ENCODE assay signal across 11 cellular contexts in the genomic region with DNA sequence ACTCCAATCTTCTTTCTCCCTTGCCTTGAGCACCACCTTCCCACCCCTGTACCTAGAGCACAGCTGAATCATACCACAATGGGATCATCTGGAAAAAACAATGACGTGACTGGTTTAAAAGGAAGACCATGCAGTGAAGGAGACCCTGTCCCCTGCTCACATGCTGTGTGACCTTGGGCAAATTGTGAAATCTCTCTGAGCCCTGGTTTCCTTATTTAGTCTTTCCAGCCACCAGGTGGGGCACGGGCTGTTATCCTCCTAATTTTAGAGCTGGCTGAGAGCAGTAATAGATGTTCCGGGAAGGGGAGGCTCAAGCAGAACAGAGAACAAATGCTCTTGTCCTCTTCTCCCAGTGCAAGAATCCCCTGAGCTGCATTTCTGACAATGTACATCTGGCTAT.
DNase-seq lines count a peak whose midpoint lies in the region; FAIRE-seq and TF ChIP-seq lines count a peak whose summit lies in the region.
"Had no signal": no experiment of that assay in that cellular context is flagged by ENCODE, and none has a peak within 500 bp of the region (broad histone marks: within the 10 kb centered on the region; RNA-seq: fewer than 3 reads in every experiment).

No MANE protein-coding gene starts in this region.

- no CpG with 5 or more reads among the region's 3 CpGs for WGBS in H9 (ENCODE audit: extremely low coverage, insufficient read length, low lambda C conversion rate)
- no CpG with 5 or more reads among the region's 3 CpGs for WGBS in trophoblast cell (ENCODE audit: extremely low coverage, insufficient coverage, insufficient read length)

- no peak overlapping the region for H2BK20ac ChIP-seq in H9 (ENCODE audit: low read depth, low read length, poor library complexity, severe bottlenecking)

- H3K4me1 Mint-ChIP-seq in H9: no peaks in the 10 kb centered on the region

- no peaks in the 10 kb centered on the region for H3K79me1 ChIP-seq in H9 (ENCODE audit: insufficient read depth, low read depth, low read length, poor library complexity, severe bottlenecking)
- peaks cover 2% of the 10 kb centered on the region for H3K79me1 ChIP-seq in trophoblast cell (ENCODE audit: low read length)

- H3K4me3 ChIP-seq in fibroblast of villous mesenchyme (ENCODE audit: low read depth, low read length): no peak overlapping the region
- H3K4me3 ChIP-seq in trophoblast cell (ENCODE audit: low read depth, low read length): no peak overlapping the region
- no peak overlapping the region for H3K4me3 ChIP-seq in vagina
- no peak overlapping the region for H3K4me3 ChIP-seq in kidney (ENCODE audit: low read length in 2 of 2)

- no peak overlapping the region for H3K4me3 Mint-ChIP-seq in H9
- H3K4me3 Mint-ChIP-seq: T-helper 1 cell treated with Interleukin-12 subunit alpha and Interleukin-12 subunit beta and Interleukin-4 antibody, amounts not matched to agents 30 μg/mL and 1 μg/mL, for 36 hours had no signal

- H4K91ac ChIP-seq in H9 (ENCODE audit: insufficient read length, low read depth, low read length) (no peak overlapping the region), trophoblast cell (ENCODE audit: low read depth, low read length) (no peak overlapping the region)

- H3K23ac ChIP-seq in H9 (ENCODE audit: insufficient read length, low read depth, low read length) (no peak overlapping the region), trophoblast cell (ENCODE audit: low read length) (no peak overlapping the region)

- H3K9me3 ChIP-seq in H9 (ENCODE audit: control insufficient read depth, low read depth, low read length) (no peaks in the 10 kb centered on the region), trophoblast cell (ENCODE audit: insufficient read depth, low read depth, low read length) (peaks cover 3% of the 10 kb centered on the region), vagina (no peaks in the 10 kb centered on the region), kidney (ENCODE audit: control insufficient read depth in 1 of 2, low read length in 2 of 2) (no peaks in the 10 kb centered on the region)

- H4K8ac ChIP-seq in H9 (replicated peaks; ENCODE audit: insufficient read length, low read depth, low read length): no peak overlapping the region
- no peak overlapping the region for H4K8ac ChIP-seq in trophoblast cell (ENCODE audit: low read depth, low read length)

- H2BK12ac ChIP-seq in H9 (ENCODE audit: insufficient read length, low read depth, low read length) (no peak overlapping the region), trophoblast cell (ENCODE audit: low read length) (no peak overlapping the region)

- H3K79me2 ChIP-seq in H9 (ENCODE audit: insufficient read depth, low read length) (no peaks in the 10 kb centered on the region), trophoblast cell (ENCODE audit: control insufficient read depth, insufficient read depth, low read length, poor library complexity) (no peaks in the 10 kb centered on the region)

- TF ChIP-seq CTCF in H9 (conservative IDR thresholded peaks at IDR 0.05) (peak; percentile 54; the same call in 2 of the 3 replicates), fibroblast of villous mesenchyme (IDR thresholded peaks at IDR 0.05; ENCODE audit: insufficient read depth, low read depth, low read length) (peak; percentile 28), vagina (IDR thresholded peaks at IDR 0.05) (no peak), kidney (IDR thresholded peaks at IDR 0.05; ENCODE audit: borderline replicate concordance, extremely low read depth, insufficient read depth) (no peak)

- H2AFZ ChIP-seq in H9 (ENCODE audit: low read length): no peak overlapping the region
- no peak overlapping the region for H2AFZ ChIP-seq in trophoblast cell (ENCODE audit: insufficient read depth, low read length, poor library complexity)

- no peak overlapping the region for H3T11ph ChIP-seq in H9 (ENCODE audit: low read length)

- H2BK5ac ChIP-seq in H9 (ENCODE audit: insufficient read length, low read length): no peak overlapping the region
- no peak overlapping the region for H2BK5ac ChIP-seq in trophoblast cell (ENCODE audit: low read depth, low read length, poor library complexity)

- H3K27ac ChIP-seq in H9 (ENCODE audit: insufficient read length, low read depth, low read length) (no peak overlapping the region), trophoblast cell (ENCODE audit: low read depth, low read length) (no peak overlapping the region), vagina (no peak overlapping the region), kidney (ENCODE audit: low read depth in 2 of 2, low read length in 2 of 2) (no peak overlapping the region)

- H3K36me3 Mint-ChIP-seq in H9 (ENCODE audit: insufficient read depth in 1 of 3, low read depth in 3 of 3): no peaks in the 10 kb centered on the region

- in situ Hi-C loops in SK-MEL-5 (cut with HindIII; ENCODE audit: low pct_unique_long_range_greater_than_20kb, low sequenced_read_pairs): no loop called here

- H2AK5ac ChIP-seq in H9 (ENCODE audit: insufficient read length, low read length) (no peak overlapping the region), trophoblast cell (ENCODE audit: low read length) (no peak overlapping the region)

- intact Hi-C loops in vagina (cut with DNase I) (no loop called here), kidney (cut with DNase I) (no loop called here)

- H3K4ac ChIP-seq in H9 (ENCODE audit: low read depth, low read length) (no peak overlapping the region), trophoblast cell (ENCODE audit: low read depth, low read length) (no peak overlapping the region)

- no peaks in the 10 kb centered on the region for H3K36me3 ChIP-seq in trophoblast cell (ENCODE audit: control insufficient read depth in 1 of 2, insufficient read depth in 2 of 2, low read length in 2 of 2)
- H3K36me3 ChIP-seq in vagina: no peaks in the 10 kb centered on the region
- no peaks in the 10 kb centered on the region for H3K36me3 ChIP-seq in kidney (ENCODE audit: control insufficient read depth in 1 of 2, insufficient read depth in 2 of 2, low read length in 2 of 2)

- no peak overlapping the region for H3K4me2 ChIP-seq in H9 (ENCODE audit: insufficient read depth, insufficient read length, low read length)
- no peak overlapping the region for H3K4me2 ChIP-seq in trophoblast cell (ENCODE audit: low read length)

- H3K9ac ChIP-seq in H9 (ENCODE audit: extremely low read depth, insufficient read length, low read length): no peak overlapping the region
- H3K9ac ChIP-seq in trophoblast cell (ENCODE audit: low read length): no peak overlapping the region
- H3K9ac ChIP-seq in kidney (ENCODE audit: low read length in 2 of 2): no peak overlapping the region

- no peak for FAIRE-seq in kidney (lab: Jason Lieb, UNC)

- H3K14ac ChIP-seq in H9 (ENCODE audit: insufficient read depth, low read length): no peak overlapping the region
- H3K14ac ChIP-seq in trophoblast cell (ENCODE audit: low read length): no peak overlapping the region

- peaks cover 3% of the 10 kb centered on the region for H3K27me3 Mint-ChIP-seq in H9 (ENCODE audit: low read depth)

- no peaks in the 10 kb centered on the region for H3K4me1 ChIP-seq in H9 (ENCODE audit: insufficient read depth, low read length)
- peaks cover 3 to 6% of the 10 kb centered on the region in 2 experiments for H3K4me1 ChIP-seq in trophoblast cell (ENCODE audit: control insufficient read depth in 1 of 2, insufficient read depth in 2 of 2, low read length in 2 of 2)
- no peaks in the 10 kb centered on the region for H3K4me1 ChIP-seq in vagina
- H3K4me1 ChIP-seq in kidney (ENCODE audit: control insufficient read depth in 1 of 2, insufficient read depth in 1 of 2, low read depth in 1 of 2, low read length in 2 of 2): no peaks in the 10 kb centered on the region

- no peaks in the 10 kb centered on the region for H4K20me1 ChIP-seq in H9 (ENCODE audit: control insufficient read depth, insufficient read depth, insufficient read length)

- peak overlapping the region in 1 of 3 experiments; percentile 44; a peak in 1 of 7 replicates for H3K27ac Mint-ChIP-seq in H9
- H3K27ac Mint-ChIP-seq: T-helper 1 cell treated with Interleukin-12 subunit alpha and Interleukin-12 subunit beta and Interleukin-4 antibody, amounts not matched to agents 30 μg/mL and 1 μg/mL, for 36 hours had no signal

- DNase-seq in H9 (peak; percentile 34), SK-MEL-5 (ENCODE audit: low read depth, low spot score) (peak; percentile 18), fibroblast of villous mesenchyme (ENCODE audit: low read depth) (peak; percentile 34), trophoblast cell (peak; percentile 13 to 56), vagina (ENCODE audit: extremely low spot score in 2 of 2) (no peak), kidney (no peak), A172 (ENCODE audit: low spot score) (no peak)
- no peak for DNase-seq in activated naive CD4-positive, alpha-beta T cell (lab: John Stamatoyannopoulos, UW)
- DNase-seq: cortex of kidney, NCI-H345 had no signal

- H2BK15ac ChIP-seq in H9 (ENCODE audit: low read depth, low read length): no peak overlapping the region

- no peak overlapping the region for H3K56ac ChIP-seq in H9 (ENCODE audit: insufficient read length, low read depth, low read length)

- no peak overlapping the region for H4K12ac ChIP-seq in trophoblast cell (ENCODE audit: low read depth, low read length)

- H3K23me2 ChIP-seq in H9 (ENCODE audit: insufficient read length, low read depth, low read length, poor library complexity, severe bottlenecking): no peaks in the 10 kb centered on the region

- no peaks in the 10 kb centered on the region for H3K27me3 ChIP-seq in H9 (ENCODE audit: insufficient read depth, low read length)
- H3K27me3 ChIP-seq in trophoblast cell (ENCODE audit: insufficient read depth, low read length): no peaks in the 10 kb centered on the region
- no peaks in the 10 kb centered on the region for H3K27me3 ChIP-seq in vagina

- H3K9me3 Mint-ChIP-seq in H9: peaks cover 0 to 2% of the 10 kb centered on the region in 2 experiments; a peak in 1 of 5 replicates
- H3K9me3 Mint-ChIP-seq: T-helper 1 cell treated with Interleukin-12 subunit alpha and Interleukin-12 subunit beta and Interleukin-4 antibody, amounts not matched to agents 30 μg/mL and 1 μg/mL, for 36 hours had no signal

- no peak overlapping the region for H2BK120ac ChIP-seq in H9 (ENCODE audit: low read depth, low read length, poor library complexity, severe bottlenecking)
- H2BK120ac ChIP-seq in trophoblast cell (ENCODE audit: insufficient read depth, low read length, poor library complexity): no peak overlapping the region

- H4K5ac ChIP-seq in H9 (ENCODE audit: insufficient read length, low read depth, low read length): no peak overlapping the region

- H3K18ac ChIP-seq in H9 (ENCODE audit: insufficient read length, low read depth, low read length): no peak overlapping the region
- H3K18ac ChIP-seq in trophoblast cell (ENCODE audit: low read length): no peak overlapping the region

- no peak for TF ChIP-seq POLR2A in vagina (IDR thresholded peaks at IDR 0.05)

Comparison
In these comparisons a context has a peak if more than half of its experiments do, and no peak if none do; other contexts are left out.
1. DNase-seq: peak in H9 (single experiment), SK-MEL-5 (single experiment), fibroblast of villous mesenchyme (single experiment) and trophoblast cell (2 of 2); none in vagina (0 of 2), kidney (single experiment), activated naive CD4-positive, alpha-beta T cell (0 of 4) and A172 (single experiment).
2. CTCF ChIP-seq: peak in H9 (single experiment) and fibroblast of villous mesenchyme (single experiment); none in vagina (0 of 3) and kidney (single experiment).